In genomic region chr13:102401755-102402154, GRCh38 we compare ENCODE assay signal across 1 cellular context.
TF ChIP-seq lines count a peak whose summit lies in the region.

FGF14 (minus strand) TSS chr13:102402048.

TF ChIP-seq in WTC11, 78 proteins besides CTCF, POLR2A, EP300 and RAD21 (continued from another document):
- TF ChIP-seq, protein P1, sequence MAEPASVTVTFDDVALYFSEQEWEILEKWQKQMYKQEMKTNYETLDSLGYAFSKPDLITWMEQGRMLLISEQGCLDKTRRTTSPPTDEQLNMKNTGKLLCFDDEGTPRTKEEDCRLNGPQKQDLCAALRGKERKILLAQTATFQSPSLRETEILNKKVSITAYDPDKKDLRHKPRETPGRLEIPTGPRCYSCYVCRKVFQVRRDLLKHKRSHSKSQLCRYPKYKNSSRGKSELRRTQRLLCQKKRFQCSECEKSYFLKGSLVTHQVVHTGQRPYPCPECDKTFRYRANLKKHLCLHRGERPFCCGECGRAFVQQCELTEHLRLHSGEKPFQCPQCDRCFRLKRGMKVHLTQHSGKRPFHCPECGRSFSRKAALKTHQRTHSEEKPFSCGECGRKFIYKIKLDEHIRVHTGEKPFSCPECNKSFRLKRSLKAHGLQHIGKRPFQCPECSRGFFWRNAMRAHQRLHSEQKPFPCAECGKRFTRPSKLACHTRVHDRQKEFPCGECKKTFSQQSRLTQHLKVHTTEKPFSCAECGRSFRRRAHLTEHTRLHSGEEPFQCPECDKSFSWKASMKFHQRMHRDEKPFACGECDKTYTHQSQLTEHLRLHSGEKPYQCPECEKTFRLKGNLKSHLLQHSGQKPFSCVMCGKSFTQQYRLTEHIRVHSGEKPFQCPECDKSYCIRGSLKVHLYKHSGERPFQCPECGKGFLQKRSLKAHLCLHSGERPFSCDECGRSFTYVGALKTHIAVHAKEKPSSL (CRISPR knock-in tag; conservative IDR thresholded peaks at IDR 0.05) = no peak
- TF ChIP-seq, protein P2, sequence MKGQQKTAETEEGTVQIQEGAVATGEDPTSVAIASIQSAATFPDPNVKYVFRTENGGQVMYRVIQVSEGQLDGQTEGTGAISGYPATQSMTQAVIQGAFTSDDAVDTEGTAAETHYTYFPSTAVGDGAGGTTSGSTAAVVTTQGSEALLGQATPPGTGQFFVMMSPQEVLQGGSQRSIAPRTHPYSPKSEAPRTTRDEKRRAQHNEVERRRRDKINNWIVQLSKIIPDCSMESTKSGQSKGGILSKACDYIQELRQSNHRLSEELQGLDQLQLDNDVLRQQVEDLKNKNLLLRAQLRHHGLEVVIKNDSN (CRISPR knock-in tag; IDR thresholded peaks at IDR 0.05) = no peak
- no peak for TF ChIP-seq ETV6 (CRISPR knock-in tag; IDR thresholded peaks at IDR 0.05)
- TF ChIP-seq IRF2 (CRISPR knock-in tag; IDR thresholded peaks at IDR 0.05; ENCODE audit: borderline replicate concordance, low read depth) = no peak
- no peak for TF ChIP-seq IRF1 (CRISPR knock-in tag; IDR thresholded peaks at IDR 0.05)
- no peak for TF ChIP-seq ZNF263 (CRISPR knock-in tag; IDR thresholded peaks at IDR 0.05; ENCODE audit: low read depth)
- TF ChIP-seq ZNF219 (CRISPR knock-in tag; IDR thresholded peaks at IDR 0.05; ENCODE audit: borderline replicate concordance) = no peak
- TF ChIP-seq NFATC4 (CRISPR knock-in tag; IDR thresholded peaks at IDR 0.05) = no peak
- TF ChIP-seq TP53 (CRISPR knock-in tag; IDR thresholded peaks at IDR 0.05) = no peak
- TF ChIP-seq ZNF232 (CRISPR knock-in tag; IDR thresholded peaks at IDR 0.05) = no peak
